29 cellular contexts compared by ENCODE assay signal in the genomic region with DNA sequence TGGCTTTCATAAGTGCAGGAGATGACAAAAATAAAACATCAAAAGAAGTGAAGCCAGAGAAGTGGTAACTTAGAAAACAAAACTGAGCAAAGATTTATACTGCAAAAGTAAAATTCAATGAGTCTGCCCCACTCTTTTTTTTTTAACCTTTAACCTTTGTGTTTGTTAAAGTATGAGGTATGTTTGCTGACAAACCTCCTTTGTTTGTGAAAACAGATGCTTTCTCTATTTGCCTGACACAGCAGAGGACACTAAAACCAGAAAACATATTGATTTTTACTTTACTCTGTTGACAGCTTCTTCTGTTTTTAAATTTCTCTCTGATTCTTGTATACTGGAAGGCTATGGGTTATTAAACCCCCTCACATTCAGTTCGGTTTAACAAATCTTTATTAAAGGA.
"Had no signal": no experiment of that assay in that cellular context is flagged by ENCODE, and none has a peak within 500 bp of the region (broad histone marks: within the 10 kb centered on the region; RNA-seq: fewer than 3 reads in every experiment).

No MANE protein-coding gene starts in this region.

- H3K27ac Mint-ChIP-seq: activated CD4-positive, alpha-beta memory T cell treated with anti-CD3 and anti-CD28 coated beads, Interleukin-2, amount 10 ng/mL, durations not matched to agents 7 days and 5 days; activated CD4-positive, alpha-beta T cell treated with anti-CD3 and anti-CD28 coated beads, Interleukin-2, amount 10 ng/mL, durations not matched to agents 7 days and 5 days; activated naive CD4-positive, alpha-beta T cell treated with anti-CD3 and anti-CD28 coated beads, Interleukin-2, amount 50 U/mL, for 24 hours; activated naive CD8-positive, alpha-beta T cell treated with anti-CD3 and anti-CD28 coated beads, Interleukin-2, amount 50 U/mL, for 24 hours; activated T-helper 2 cell treated with anti-CD3 and anti-CD28 coated beads, Interferon-gamma antibody, Interleukin-2, Interleukin-4, amounts not matched to agents 10 μg/mL and 5 μg/mL and 100 μg/mL, durations not matched to agents 14 hours and 24 hours and 36 hours; effector memory CD8-positive, alpha-beta T cell; stimulated activated memory B cell treated with anti-CD40 and anti-IgM and Interleukin-4, amounts not matched to agents 10 μg/mL and 1 μg/mL and 100 μg/mL, for 72 hours had no signal

- H3K9me3 Mint-ChIP-seq: activated CD4-positive, alpha-beta memory T cell treated with anti-CD3 and anti-CD28 coated beads, Interleukin-2, amount 10 ng/mL, durations not matched to agents 7 days and 5 days; activated CD4-positive, alpha-beta T cell treated with anti-CD3 and anti-CD28 coated beads, Interleukin-2, amount 10 ng/mL, durations not matched to agents 7 days and 5 days; activated naive CD4-positive, alpha-beta T cell treated with anti-CD3 and anti-CD28 coated beads, Interleukin-2, amount 50 U/mL, for 24 hours; activated naive CD8-positive, alpha-beta T cell treated with anti-CD3 and anti-CD28 coated beads, Interleukin-2, amount 50 U/mL, for 24 hours; activated T-helper 2 cell treated with anti-CD3 and anti-CD28 coated beads, Interferon-gamma antibody, Interleukin-2, Interleukin-4, amounts not matched to agents 10 μg/mL and 5 μg/mL and 100 μg/mL, durations not matched to agents 14 hours and 24 hours and 36 hours; effector memory CD8-positive, alpha-beta T cell; stimulated activated memory B cell treated with anti-CD40 and anti-IgM and Interleukin-4, amounts not matched to agents 10 μg/mL and 1 μg/mL and 100 μg/mL, for 72 hours had no signal

- DNase-seq: activated CD4-positive, alpha-beta memory T cell treated with anti-CD3 and anti-CD28 coated beads, Interleukin-2, amount 10 ng/mL, durations not matched to agents 7 days and 5 days; activated CD4-positive, alpha-beta T cell treated with anti-CD3 and anti-CD28 coated beads for 1 hour; activated CD4-positive, alpha-beta T cell treated with anti-CD3 and anti-CD28 coated beads, Interleukin-2, amount 10 ng/mL, durations not matched to agents 7 days and 5 days; activated CD8-positive, alpha-beta memory T cell treated with anti-CD3 and anti-CD28 coated beads, Interleukin-2, amount 50 U/mL, for 48 hours; activated naive CD8-positive, alpha-beta T cell treated with anti-CD3 and anti-CD28 coated beads, Interleukin-2, amount 50 U/mL, for 24 hours; activated T-cell treated with anti-CD3 and anti-CD28 coated beads, Interleukin-2, amount 50 U/mL, for 48 hours; amygdala; caudate nucleus; cortex of kidney; effector memory CD8-positive, alpha-beta T cell; head of caudate nucleus; hippocampal formation; kidney; mucosa of descending colon; nucleus accumbens; pancreas; psoas muscle; stimulated activated CD4-positive, alpha-beta T cell treated with anti-CD3 and anti-CD28 coated beads, Interleukin-1b, Interleukin-23, amount 100 ng/mL, for 48 hours; stimulated activated CD4-positive, alpha-beta T cell treated with anti-CD3 and anti-CD28 coated beads, Interleukin-4, amount 100 ng/mL, for 4 hours; stimulated activated CD8-positive, alpha-beta memory T cell treated with anti-CD3 and anti-CD28 coated beads, Interleukin-4, amount 100 ng/mL, for 48 hours; stomach; tibial artery; upper lobe of right lung had no signal

- ATAC-seq: activated naive CD8-positive, alpha-beta T cell treated with anti-CD3 and anti-CD28 coated beads, Interleukin-2, amount 50 U/mL, for 24 hours; effector memory CD8-positive, alpha-beta T cell; gastroesophageal sphincter; mucosa of descending colon; pancreas; psoas muscle; stimulated activated memory B cell treated with anti-CD40 and anti-IgM and Interleukin-4, amounts not matched to agents 10 μg/mL and 1 μg/mL and 100 μg/mL, for 72 hours; upper lobe of right lung had no signal

- H3K4me1 Mint-ChIP-seq: activated CD4-positive, alpha-beta memory T cell treated with anti-CD3 and anti-CD28 coated beads, Interleukin-2, amount 10 ng/mL, durations not matched to agents 7 days and 5 days; activated naive CD8-positive, alpha-beta T cell treated with anti-CD3 and anti-CD28 coated beads, Interleukin-2, amount 50 U/mL, for 24 hours had no signal

- H3K4me3 Mint-ChIP-seq: activated CD4-positive, alpha-beta memory T cell treated with anti-CD3 and anti-CD28 coated beads, Interleukin-2, amount 10 ng/mL, durations not matched to agents 7 days and 5 days; activated CD4-positive, alpha-beta T cell treated with anti-CD3 and anti-CD28 coated beads, Interleukin-2, amount 10 ng/mL, durations not matched to agents 7 days and 5 days; activated naive CD4-positive, alpha-beta T cell treated with anti-CD3 and anti-CD28 coated beads, Interleukin-2, amount 50 U/mL, for 24 hours; activated naive CD8-positive, alpha-beta T cell treated with anti-CD3 and anti-CD28 coated beads, Interleukin-2, amount 50 U/mL, for 24 hours; effector memory CD8-positive, alpha-beta T cell; stimulated activated memory B cell treated with anti-CD40 and anti-IgM and Interleukin-4, amounts not matched to agents 10 μg/mL and 1 μg/mL and 100 μg/mL, for 72 hours had no signal

- H3K9me3 ChIP-seq: gastroesophageal sphincter, mucosa of descending colon, pancreas, psoas muscle, stomach, tibial artery, upper lobe of right lung had no signal

- H3K4me2 ChIP-seq: smooth muscle cell had no signal

- H3K27ac ChIP-seq: gastroesophageal sphincter, pancreas, psoas muscle, stomach, tibial artery, upper lobe of right lung had no signal

- H3K27me3 Mint-ChIP-seq: activated CD4-positive, alpha-beta memory T cell treated with anti-CD3 and anti-CD28 coated beads, Interleukin-2, amount 10 ng/mL, durations not matched to agents 7 days and 5 days; activated CD4-positive, alpha-beta T cell treated with anti-CD3 and anti-CD28 coated beads, Interleukin-2, amount 10 ng/mL, durations not matched to agents 7 days and 5 days; activated naive CD4-positive, alpha-beta T cell treated with anti-CD3 and anti-CD28 coated beads, Interleukin-2, amount 50 U/mL, for 24 hours; activated naive CD8-positive, alpha-beta T cell treated with anti-CD3 and anti-CD28 coated beads, Interleukin-2, amount 50 U/mL, for 24 hours; effector memory CD8-positive, alpha-beta T cell; stimulated activated memory B cell treated with anti-CD40 and anti-IgM and Interleukin-4, amounts not matched to agents 10 μg/mL and 1 μg/mL and 100 μg/mL, for 72 hours had no signal

- H3K36me3 ChIP-seq: gastroesophageal sphincter, pancreas, stomach, tibial artery, upper lobe of right lung had no signal

- H3K27me3 ChIP-seq: gastroesophageal sphincter, pancreas, stomach, tibial artery, upper lobe of right lung had no signal

- H3K4me3 ChIP-seq: gastroesophageal sphincter, lung, mucosa of descending colon, pancreas, psoas muscle, smooth muscle cell, stomach, tibial artery, upper lobe of right lung had no signal
